Comparison of ENCODE assay signal across 1 cellular context in the genomic region with DNA sequence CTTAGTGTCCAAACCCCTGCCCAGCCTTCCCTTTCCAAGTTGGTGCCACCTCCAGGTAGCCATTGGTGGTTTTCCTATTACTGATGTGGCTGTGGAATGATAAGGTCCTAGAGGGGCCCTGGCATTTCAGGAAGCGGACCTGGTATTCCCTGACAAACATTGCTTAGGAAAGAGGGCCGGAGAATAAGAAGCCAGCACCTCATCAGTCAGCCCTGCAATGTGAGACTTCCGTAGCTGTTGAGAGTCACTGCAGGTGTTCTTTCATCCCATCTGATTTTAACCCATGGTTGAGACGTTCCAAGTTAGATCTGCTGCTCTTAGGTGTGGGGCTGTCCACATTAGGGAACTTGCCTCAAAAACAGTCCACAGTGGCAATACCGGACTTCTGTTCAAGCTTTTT.
TF ChIP-seq lines count a peak whose summit lies in the region.

No MANE protein-coding gene starts in this region.

TF ChIP-seq in HCT116, 20 proteins besides CTCF, POLR2A, EP300 and RAD21:
- TF ChIP-seq, protein P1, sequence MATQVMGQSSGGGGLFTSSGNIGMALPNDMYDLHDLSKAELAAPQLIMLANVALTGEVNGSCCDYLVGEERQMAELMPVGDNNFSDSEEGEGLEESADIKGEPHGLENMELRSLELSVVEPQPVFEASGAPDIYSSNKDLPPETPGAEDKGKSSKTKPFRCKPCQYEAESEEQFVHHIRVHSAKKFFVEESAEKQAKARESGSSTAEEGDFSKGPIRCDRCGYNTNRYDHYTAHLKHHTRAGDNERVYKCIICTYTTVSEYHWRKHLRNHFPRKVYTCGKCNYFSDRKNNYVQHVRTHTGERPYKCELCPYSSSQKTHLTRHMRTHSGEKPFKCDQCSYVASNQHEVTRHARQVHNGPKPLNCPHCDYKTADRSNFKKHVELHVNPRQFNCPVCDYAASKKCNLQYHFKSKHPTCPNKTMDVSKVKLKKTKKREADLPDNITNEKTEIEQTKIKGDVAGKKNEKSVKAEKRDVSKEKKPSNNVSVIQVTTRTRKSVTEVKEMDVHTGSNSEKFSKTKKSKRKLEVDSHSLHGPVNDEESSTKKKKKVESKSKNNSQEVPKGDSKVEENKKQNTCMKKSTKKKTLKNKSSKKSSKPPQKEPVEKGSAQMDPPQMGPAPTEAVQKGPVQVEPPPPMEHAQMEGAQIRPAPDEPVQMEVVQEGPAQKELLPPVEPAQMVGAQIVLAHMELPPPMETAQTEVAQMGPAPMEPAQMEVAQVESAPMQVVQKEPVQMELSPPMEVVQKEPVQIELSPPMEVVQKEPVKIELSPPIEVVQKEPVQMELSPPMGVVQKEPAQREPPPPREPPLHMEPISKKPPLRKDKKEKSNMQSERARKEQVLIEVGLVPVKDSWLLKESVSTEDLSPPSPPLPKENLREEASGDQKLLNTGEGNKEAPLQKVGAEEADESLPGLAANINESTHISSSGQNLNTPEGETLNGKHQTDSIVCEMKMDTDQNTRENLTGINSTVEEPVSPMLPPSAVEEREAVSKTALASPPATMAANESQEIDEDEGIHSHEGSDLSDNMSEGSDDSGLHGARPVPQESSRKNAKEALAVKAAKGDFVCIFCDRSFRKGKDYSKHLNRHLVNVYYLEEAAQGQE (IDR thresholded peaks at IDR 0.05; ENCODE audit: low read depth) = no peak
- TF ChIP-seq EGR1 (IDR thresholded peaks at IDR 0.05; ENCODE audit: low read depth) (no peak), TCF7L2 (IDR thresholded peaks at IDR 0.05; ENCODE audit: borderline replicate concordance, extremely low read depth, insufficient read depth, insufficient read length) (no peak), YY1 (IDR thresholded peaks at IDR 0.05; ENCODE audit: extremely low read depth, insufficient replicate concordance, low read depth, low read length) (no peak)
